Comparison of ENCODE assay signal across 18 cellular contexts in the genomic region with DNA sequence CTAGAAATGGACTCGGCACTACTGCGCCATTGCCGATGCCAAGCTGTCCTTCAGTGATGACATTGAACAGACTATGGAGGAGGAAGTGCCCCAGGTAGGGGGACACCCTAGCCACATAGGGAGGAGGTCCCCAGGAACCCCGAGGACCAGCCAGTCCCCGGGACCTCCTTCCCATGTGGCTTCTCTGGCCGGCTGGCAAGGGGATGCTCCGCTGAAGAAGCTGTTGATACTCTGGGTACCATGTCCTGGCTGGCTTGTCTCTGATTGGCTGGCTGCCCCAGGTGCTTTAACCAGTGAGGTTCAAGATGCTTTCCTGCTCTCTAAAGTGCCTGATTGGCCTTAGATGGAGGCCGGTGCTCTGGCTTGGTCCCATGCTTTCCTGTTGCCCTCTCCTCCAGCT.
A peak's percentile ranks its signal among the peaks of the same experiment; 100 is the strongest.
DNase-seq lines count a peak whose midpoint lies in the region; ATAC-seq and TF ChIP-seq lines count a peak whose summit lies in the region.
"Had no signal": no experiment of that assay in that cellular context is flagged by ENCODE, and none has a peak within 500 bp of the region (broad histone marks: within the 10 kb centered on the region; RNA-seq: fewer than 3 reads in every experiment).

No MANE protein-coding gene starts in this region.

- H3K4me2 ChIP-seq in neuronal stem cell (ENCODE audit: insufficient read depth, low read length, poor library complexity, severe bottlenecking) = no peak overlapping the region

- H2BK5ac ChIP-seq in neuronal stem cell (ENCODE audit: low read length) = no peak overlapping the region

- no peak overlapping the region for H3K4ac ChIP-seq in neuronal stem cell (ENCODE audit: low read length)

- no peak overlapping the region for H3K4me3 Mint-ChIP-seq in natural killer cell treated with Interleukin-12 subunit alpha and Interleukin-12 subunit beta and Interleukin-15 and Interleukin-18, amount 100 ng/mL, for 72 hours
- no peak overlapping the region for H3K4me3 Mint-ChIP-seq in natural killer cell
- no peak overlapping the region for H3K4me3 Mint-ChIP-seq in activated T-cell treated with anti-CD3 and anti-CD28 coated beads, Interleukin-2, amount 50 U/mL, for 72 hours
- H3K4me3 Mint-ChIP-seq: CD4-positive, CD25-positive, alpha-beta regulatory T cell; CD8-positive, alpha-beta memory T cell; HFFc6 had no signal

- H3K4me3 ChIP-seq in neuronal stem cell (ENCODE audit: low read length in 2 of 2) = no peak overlapping the region

- H3K9me3 Mint-ChIP-seq in natural killer cell treated with Interleukin-12 subunit alpha and Interleukin-12 subunit beta and Interleukin-15 and Interleukin-18, amount 100 ng/mL, for 72 hours = no peaks in the 10 kb centered on the region
- no peaks in the 10 kb centered on the region for H3K9me3 Mint-ChIP-seq in natural killer cell
- no peaks in the 10 kb centered on the region for H3K9me3 Mint-ChIP-seq in activated T-cell treated with anti-CD3 and anti-CD28 coated beads, Interleukin-2, amount 50 U/mL, for 72 hours
- H3K9me3 Mint-ChIP-seq: CD8-positive, alpha-beta memory T cell had no signal

- no peak overlapping the region for H4K8ac ChIP-seq in neuronal stem cell (ENCODE audit: low read depth, low read length)

- intact Hi-C loops in natural killer cell (cut with micrococcal nuclease) = no loop called here

- DNase-seq in natural killer cell treated with Interleukin-12 subunit alpha and Interleukin-12 subunit beta and Interleukin-15 and Interleukin-18, amount 100 ng/mL, for 72 hours (ENCODE audit: low spot score) = peak; percentile 12
- DNase-seq in natural killer cell (no peak), NCI-H69 (lab: John Stamatoyannopoulos, UW) (peak; percentile 1), neuronal stem cell (ENCODE audit: low spot score) (no peak), retina (no peak), COLO668 (lab: John Stamatoyannopoulos, UW; ENCODE audit: unreplicated experiment) (no peak)
- no peak for DNase-seq in activated T-cell treated with anti-CD3 and anti-CD28 coated beads, Interleukin-2, amount 50 U/mL, for 72 hours
- DNase-seq: ACHN; BE2C; C1 segment of cervical spinal cord; Caco-2; CD4-positive, CD25-positive, alpha-beta regulatory T cell; CD8-positive, alpha-beta memory T cell; GOT3; H7; HFFc6; IMR-90 had no signal

- H3K36me3 Mint-ChIP-seq in natural killer cell treated with Interleukin-12 subunit alpha and Interleukin-12 subunit beta and Interleukin-15 and Interleukin-18, amount 100 ng/mL, for 72 hours = no peaks in the 10 kb centered on the region
- H3K36me3 Mint-ChIP-seq in natural killer cell = peaks cover 21% of the 10 kb centered on the region
- no peaks in the 10 kb centered on the region for H3K36me3 Mint-ChIP-seq in activated T-cell treated with anti-CD3 and anti-CD28 coated beads, Interleukin-2, amount 50 U/mL, for 72 hours (ENCODE audit: insufficient read depth in 2 of 2)
- H3K36me3 Mint-ChIP-seq: CD4-positive, CD25-positive, alpha-beta regulatory T cell had no signal

- no peak overlapping the region for H2AK5ac ChIP-seq in neuronal stem cell (ENCODE audit: low read depth, low read length)

- no peaks in the 10 kb centered on the region for H3K27me3 Mint-ChIP-seq in natural killer cell treated with Interleukin-12 subunit alpha and Interleukin-12 subunit beta and Interleukin-15 and Interleukin-18, amount 100 ng/mL, for 72 hours
- no peaks in the 10 kb centered on the region for H3K27me3 Mint-ChIP-seq in natural killer cell (ENCODE audit: low read depth in 2 of 2)
- no peaks in the 10 kb centered on the region for H3K27me3 Mint-ChIP-seq in activated T-cell treated with anti-CD3 and anti-CD28 coated beads, Interleukin-2, amount 50 U/mL, for 72 hours (ENCODE audit: low read depth)
- H3K27me3 Mint-ChIP-seq: CD4-positive, CD25-positive, alpha-beta regulatory T cell; CD8-positive, alpha-beta memory T cell had no signal

- H3K14ac ChIP-seq in neuronal stem cell (ENCODE audit: low read length) = peak overlapping the region; percentile 42

- no peak overlapping the region for H4K91ac ChIP-seq in neuronal stem cell (ENCODE audit: low read depth, low read length, poor library complexity)

- H2BK120ac ChIP-seq in neuronal stem cell (ENCODE audit: low read depth, low read length) = no peak overlapping the region

- no peak overlapping the region for H2BK12ac ChIP-seq in neuronal stem cell (ENCODE audit: low read length)

- H3K27me3 ChIP-seq in neuronal stem cell (ENCODE audit: control insufficient read depth in 3 of 3, insufficient read depth in 3 of 3, low read depth in 1 of 3, low read length in 3 of 3) = no peaks in the 10 kb centered on the region
- H3K27me3 ChIP-seq: BE2C had no signal

- H3K4me1 ChIP-seq in neuronal stem cell (ENCODE audit: control insufficient read depth in 2 of 2, insufficient read depth in 1 of 2, low read depth in 1 of 2, low read length in 2 of 2) = no peaks in the 10 kb centered on the region
- H3K4me1 ChIP-seq: BE2C, Caco-2 had no signal

- TF ChIP-seq CTCF in natural killer cell (IDR thresholded peaks at IDR 0.05) = no peak

- no peak overlapping the region for H3K27ac ChIP-seq in neuronal stem cell (replicated peaks; ENCODE audit: low read length)

- no peaks in the 10 kb centered on the region for H3K36me3 ChIP-seq in neuronal stem cell (replicated peaks in 1 of 2; ENCODE audit: control insufficient read depth in 2 of 2, insufficient read depth in 2 of 2, low read length in 2 of 2)
- H3K36me3 ChIP-seq: BE2C had no signal

- H3K9me3 ChIP-seq in neuronal stem cell (replicated peaks in 1 of 2; ENCODE audit: control insufficient read depth in 2 of 2, insufficient read depth in 1 of 2, low read depth in 1 of 2, low read length in 2 of 2) = no peaks in the 10 kb centered on the region
- H3K9me3 ChIP-seq: BE2C had no signal

- H3K4me1 Mint-ChIP-seq in natural killer cell treated with Interleukin-12 subunit alpha and Interleukin-12 subunit beta and Interleukin-15 and Interleukin-18, amount 100 ng/mL, for 72 hours (ENCODE audit: low read depth in 2 of 2) = peaks cover 0 to 11% of the 10 kb centered on the region in 2 donors
- peaks cover 5 to 10% of the 10 kb centered on the region in 2 donors for H3K4me1 Mint-ChIP-seq in natural killer cell
- no peaks in the 10 kb centered on the region for H3K4me1 Mint-ChIP-seq in activated T-cell treated with anti-CD3 and anti-CD28 coated beads, Interleukin-2, amount 50 U/mL, for 72 hours (ENCODE audit: low read depth)
- H3K4me1 Mint-ChIP-seq: CD4-positive, CD25-positive, alpha-beta regulatory T cell; CD8-positive, alpha-beta memory T cell had no signal

- whole genome bisulfite sequencing in neuronal stem cell (ENCODE audit: extremely low coverage in 2 of 2, insufficient read length in 2 of 2, insufficient replicate concordance in 1 of 2), 2 donors = no CpG with 5 or more reads among the region's 8 CpGs

- H3K23ac ChIP-seq in neuronal stem cell (ENCODE audit: low read depth, low read length, poor library complexity) = no peak overlapping the region

- no peak for ATAC-seq in natural killer cell treated with Interleukin-12 subunit alpha and Interleukin-12 subunit beta and Interleukin-15 and Interleukin-18, amount 100 ng/mL, for 72 hours
- ATAC-seq in natural killer cell = no peak
- ATAC-seq in activated T-cell treated with anti-CD3 and anti-CD28 coated beads, Interleukin-2, amount 50 U/mL, for 72 hours (replicated peaks in 1 of 2) = no peak
- ATAC-seq: HCT116 had no signal

- no peak overlapping the region for H2AFZ ChIP-seq in neuronal stem cell (ENCODE audit: low read length)

- no peaks in the 10 kb centered on the region for H3K79me1 ChIP-seq in neuronal stem cell (ENCODE audit: low read depth, low read length)

- no peak overlapping the region for H3K27ac Mint-ChIP-seq in natural killer cell treated with Interleukin-12 subunit alpha and Interleukin-12 subunit beta and Interleukin-15 and Interleukin-18, amount 100 ng/mL, for 72 hours
- H3K27ac Mint-ChIP-seq in natural killer cell = no peak overlapping the region
- H3K27ac Mint-ChIP-seq in activated T-cell treated with anti-CD3 and anti-CD28 coated beads, Interleukin-2, amount 50 U/mL, for 72 hours = no peak overlapping the region
- H3K27ac Mint-ChIP-seq: CD4-positive, CD25-positive, alpha-beta regulatory T cell; CD8-positive, alpha-beta memory T cell; HFFc6 had no signal

- no peak overlapping the region for H2BK15ac ChIP-seq in neuronal stem cell (ENCODE audit: low read length)

- no peak overlapping the region for H3K9ac ChIP-seq in neuronal stem cell (ENCODE audit: low read depth, low read length, poor library complexity)

- no peak overlapping the region for H3K18ac ChIP-seq in neuronal stem cell (ENCODE audit: low read length)

Comparison
In these comparisons a context has a peak if more than half of its experiments do, and no peak if none do; other contexts are left out.
1. DNase-seq: peak in natural killer cell treated with Interleukin-12 subunit alpha and Interleukin-12 subunit beta and Interleukin-15 and Interleukin-18, amount 100 ng/mL, for 72 hours (single experiment) and NCI-H69 (single experiment); none in natural killer cell (single experiment), neuronal stem cell (single experiment), retina (single experiment), activated T-cell treated with anti-CD3 and anti-CD28 coated beads, Interleukin-2, amount 50 U/mL, for 72 hours (0 of 2) and COLO668 (single experiment).